Comparison of ENCODE assay signal across 26 cellular contexts in genomic region chr13:31031482-31031881, GRCh38.
"Had no signal": no experiment of that assay in that cellular context is flagged by ENCODE, and none has a peak within 500 bp of the region (broad histone marks: within the 10 kb centered on the region; RNA-seq: fewer than 3 reads in every experiment).

No MANE protein-coding gene starts in this region.

- H3K36me3 ChIP-seq: esophagus squamous epithelium, gastrocnemius medialis, heart right ventricle, left lung, lower lobe of right lung had no signal

- H3K9me3 ChIP-seq: esophagus squamous epithelium, gastrocnemius medialis, heart right ventricle, left lung, lower lobe of right lung, mucosa of descending colon had no signal

- H3K4me3 ChIP-seq: coronary artery, dorsolateral prefrontal cortex, esophagus squamous epithelium, gastrocnemius medialis, heart right ventricle, left lung, lower lobe of right lung, mucosa of descending colon had no signal

- DNase-seq: dermis blood vessel endothelial cell; dorsolateral prefrontal cortex; effector CD8-positive, alpha-beta T cell; effector memory CD8-positive, alpha-beta T cell; endodermal cell; erythroblast; esophagus squamous epithelium; foreskin fibroblast; foreskin melanocyte; gastrocnemius medialis; glutamatergic neuron; head of caudate nucleus; heart right ventricle; hippocampal formation; left cardiac atrium; left lung; left ventricle myocardium superior; lower lobe of right lung; mesenchymal stem cell; mucosa of descending colon had no signal

- ATAC-seq: effector memory CD8-positive, alpha-beta T cell; esophagus mucosa; gastrocnemius medialis; heart right ventricle; left cardiac atrium; left lung; left ventricle myocardium superior; lower lobe of right lung; mucosa of descending colon had no signal

- H3K4me1 ChIP-seq: gastrocnemius medialis, left lung, lower lobe of right lung had no signal

- FAIRE-seq: colon, endometrium, islet of Langerhans had no signal

- H3K27ac ChIP-seq: coronary artery, dorsolateral prefrontal cortex, epithelial cell of prostate, esophagus squamous epithelium, gastrocnemius medialis, heart right ventricle, left lung, lower lobe of right lung had no signal
